In genomic region chr2:67600946-67601345, GRCh38 we compare ENCODE assay signal across 1 cellular context.
TF ChIP-seq lines count a peak whose summit lies in the region.

No MANE protein-coding gene starts in this region.

TF ChIP-seq in SK-N-SH treated with all-trans-retinoic acid at 6 μM for 48 hours, 23 proteins besides CTCF, POLR2A, EP300 and RAD21 (continued from another document):
- TF ChIP-seq GLIS3 (CRISPR knock-in tag; IDR thresholded peaks at IDR 0.05) (no peak), SNAI2 (CRISPR knock-in tag; IDR thresholded peaks at IDR 0.05) (no peak)
